Comparison of ENCODE assay signal across 1 cellular context in the genomic region with DNA sequence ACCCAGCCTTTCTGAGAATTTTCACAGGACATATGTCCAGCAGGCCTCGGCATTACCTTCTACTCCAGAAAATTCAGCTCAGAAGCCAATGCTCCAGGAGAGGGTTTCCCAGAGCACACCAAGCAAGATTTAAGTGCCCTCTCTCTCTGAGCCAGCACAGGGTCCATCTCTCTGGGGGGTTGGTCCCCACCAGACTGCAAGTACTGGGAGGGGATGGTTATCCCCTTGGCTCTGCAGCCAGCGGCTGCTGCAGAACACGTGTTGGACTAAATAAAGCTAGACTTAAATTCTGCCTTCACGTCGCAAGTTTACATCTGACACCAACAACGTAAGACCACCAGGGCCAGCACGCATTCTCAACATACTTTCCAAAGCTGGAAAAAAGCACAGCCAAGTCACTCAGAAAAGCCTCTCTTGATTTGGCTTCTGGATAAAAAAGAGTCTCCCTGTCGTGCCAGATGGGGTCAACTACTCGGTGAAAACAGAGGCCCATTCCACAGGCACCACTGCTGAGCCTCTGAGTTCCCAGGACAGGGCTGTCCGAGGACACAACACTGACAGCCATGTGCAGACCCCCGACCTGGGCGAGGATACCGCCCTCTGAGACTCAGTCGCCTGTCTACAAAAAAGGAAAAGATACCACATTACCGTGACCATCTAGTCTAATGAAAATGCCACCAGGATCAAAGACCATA.
TF ChIP-seq lines count a peak whose summit lies in the region.

No MANE protein-coding gene starts in this region.

TF ChIP-seq in HCT116, 20 proteins besides CTCF, POLR2A, EP300 and RAD21 (continued from another document):
- TF ChIP-seq, protein P1, sequence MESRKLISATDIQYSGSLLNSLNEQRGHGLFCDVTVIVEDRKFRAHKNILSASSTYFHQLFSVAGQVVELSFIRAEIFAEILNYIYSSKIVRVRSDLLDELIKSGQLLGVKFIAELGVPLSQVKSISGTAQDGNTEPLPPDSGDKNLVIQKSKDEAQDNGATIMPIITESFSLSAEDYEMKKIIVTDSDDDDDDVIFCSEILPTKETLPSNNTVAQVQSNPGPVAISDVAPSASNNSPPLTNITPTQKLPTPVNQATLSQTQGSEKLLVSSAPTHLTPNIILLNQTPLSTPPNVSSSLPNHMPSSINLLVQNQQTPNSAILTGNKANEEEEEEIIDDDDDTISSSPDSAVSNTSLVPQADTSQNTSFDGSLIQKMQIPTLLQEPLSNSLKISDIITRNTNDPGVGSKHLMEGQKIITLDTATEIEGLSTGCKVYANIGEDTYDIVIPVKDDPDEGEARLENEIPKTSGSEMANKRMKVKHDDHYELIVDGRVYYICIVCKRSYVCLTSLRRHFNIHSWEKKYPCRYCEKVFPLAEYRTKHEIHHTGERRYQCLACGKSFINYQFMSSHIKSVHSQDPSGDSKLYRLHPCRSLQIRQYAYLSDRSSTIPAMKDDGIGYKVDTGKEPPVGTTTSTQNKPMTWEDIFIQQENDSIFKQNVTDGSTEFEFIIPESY (IDR thresholded peaks at IDR 0.05; ENCODE audit: extremely low read depth, insufficient replicate concordance, low read length) = no peak
- TF ChIP-seq SIN3A (IDR thresholded peaks at IDR 0.05; ENCODE audit: low read depth) = no peak
- TF ChIP-seq, protein P2, sequence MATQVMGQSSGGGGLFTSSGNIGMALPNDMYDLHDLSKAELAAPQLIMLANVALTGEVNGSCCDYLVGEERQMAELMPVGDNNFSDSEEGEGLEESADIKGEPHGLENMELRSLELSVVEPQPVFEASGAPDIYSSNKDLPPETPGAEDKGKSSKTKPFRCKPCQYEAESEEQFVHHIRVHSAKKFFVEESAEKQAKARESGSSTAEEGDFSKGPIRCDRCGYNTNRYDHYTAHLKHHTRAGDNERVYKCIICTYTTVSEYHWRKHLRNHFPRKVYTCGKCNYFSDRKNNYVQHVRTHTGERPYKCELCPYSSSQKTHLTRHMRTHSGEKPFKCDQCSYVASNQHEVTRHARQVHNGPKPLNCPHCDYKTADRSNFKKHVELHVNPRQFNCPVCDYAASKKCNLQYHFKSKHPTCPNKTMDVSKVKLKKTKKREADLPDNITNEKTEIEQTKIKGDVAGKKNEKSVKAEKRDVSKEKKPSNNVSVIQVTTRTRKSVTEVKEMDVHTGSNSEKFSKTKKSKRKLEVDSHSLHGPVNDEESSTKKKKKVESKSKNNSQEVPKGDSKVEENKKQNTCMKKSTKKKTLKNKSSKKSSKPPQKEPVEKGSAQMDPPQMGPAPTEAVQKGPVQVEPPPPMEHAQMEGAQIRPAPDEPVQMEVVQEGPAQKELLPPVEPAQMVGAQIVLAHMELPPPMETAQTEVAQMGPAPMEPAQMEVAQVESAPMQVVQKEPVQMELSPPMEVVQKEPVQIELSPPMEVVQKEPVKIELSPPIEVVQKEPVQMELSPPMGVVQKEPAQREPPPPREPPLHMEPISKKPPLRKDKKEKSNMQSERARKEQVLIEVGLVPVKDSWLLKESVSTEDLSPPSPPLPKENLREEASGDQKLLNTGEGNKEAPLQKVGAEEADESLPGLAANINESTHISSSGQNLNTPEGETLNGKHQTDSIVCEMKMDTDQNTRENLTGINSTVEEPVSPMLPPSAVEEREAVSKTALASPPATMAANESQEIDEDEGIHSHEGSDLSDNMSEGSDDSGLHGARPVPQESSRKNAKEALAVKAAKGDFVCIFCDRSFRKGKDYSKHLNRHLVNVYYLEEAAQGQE (IDR thresholded peaks at IDR 0.05; ENCODE audit: low read depth) = no peak
- no peak for TF ChIP-seq CBX3 (IDR thresholded peaks at IDR 0.05; ENCODE audit: low read depth)
- no peak for TF ChIP-seq FOSL1 (IDR thresholded peaks at IDR 0.05; ENCODE audit: low read depth)
- no peak for TF ChIP-seq EZH2phosphoT487 (IDR thresholded peaks at IDR 0.05; ENCODE audit: borderline replicate concordance)
- TF ChIP-seq CEBPB (IDR thresholded peaks at IDR 0.05; ENCODE audit: low read depth) = no peak
- no peak for TF ChIP-seq POLR2AphosphoS5 (IDR thresholded peaks at IDR 0.05; ENCODE audit: low read depth, low read length)
- TF ChIP-seq, protein P3, sequence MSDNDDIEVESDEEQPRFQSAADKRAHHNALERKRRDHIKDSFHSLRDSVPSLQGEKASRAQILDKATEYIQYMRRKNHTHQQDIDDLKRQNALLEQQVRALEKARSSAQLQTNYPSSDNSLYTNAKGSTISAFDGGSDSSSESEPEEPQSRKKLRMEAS (IDR thresholded peaks at IDR 0.05) = no peak
- TF ChIP-seq, protein P4, sequence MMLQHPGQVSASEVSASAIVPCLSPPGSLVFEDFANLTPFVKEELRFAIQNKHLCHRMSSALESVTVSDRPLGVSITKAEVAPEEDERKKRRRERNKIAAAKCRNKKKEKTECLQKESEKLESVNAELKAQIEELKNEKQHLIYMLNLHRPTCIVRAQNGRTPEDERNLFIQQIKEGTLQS (IDR thresholded peaks at IDR 0.05) = no peak
TF ChIP-seq in HCT116: peak in this region for 0.
